Comparison of ENCODE assay signal across 20 cellular contexts in genomic region chr7:701086-701671, GRCh38. TPM values are rescaled to one million over a fixed set of nuclear protein-coding genes. Genes with fewer than 3 reads are reported as not detected.
A peak's percentile ranks its signal among the peaks of the same experiment; 100 is the strongest.
DNase-seq lines count a peak whose midpoint lies in the region; ATAC-seq, FAIRE-seq and TF ChIP-seq lines count a peak whose summit lies in the region.
"Had no signal": no experiment of that assay in that cellular context is flagged by ENCODE, and none has a peak within 500 bp of the region (broad histone marks: within the 10 kb centered on the region; RNA-seq: fewer than 3 reads in every experiment).

No MANE protein-coding gene starts in this region.

- H3K27ac ChIP-seq in CD8-positive, alpha-beta T cell (ENCODE audit: low read depth, low read length) = no peak overlapping the region
- H3K27ac ChIP-seq: BLaER1 treated with 17β-estradiol and CSF1 and Interleukin-3, amounts not matched to agents 10 nM and 100 nM had no signal

- TF ChIP-seq CTCF in CD8-positive, alpha-beta T cell (IDR thresholded peaks at IDR 0.05) = peak; percentile 20
- TF ChIP-seq CTCF in WTC11 (IDR thresholded peaks at IDR 0.05) = no peak
- TF ChIP-seq CTCF in endothelial cell (IDR thresholded peaks at IDR 0.05; ENCODE audit: unreplicated experiment) = no peak

- no peaks in the 10 kb centered on the region for H3K9me3 ChIP-seq in CD8-positive, alpha-beta T cell (ENCODE audit: low read length)
- H3K9me3 ChIP-seq: BE2C, HAP-1 had no signal

- H3K36me3 Mint-ChIP-seq in CD8-positive, alpha-beta T cell = peaks cover 41% of the 10 kb centered on the region
- H3K36me3 Mint-ChIP-seq in WTC11 (peaks cover 20% of the 10 kb centered on the region), endothelial cell (ENCODE audit: low read depth, unreplicated experiment) (peaks cover 4% of the 10 kb centered on the region)
- H3K36me3 Mint-ChIP-seq: CD14-positive monocyte had no signal

- H3K27ac Mint-ChIP-seq in CD8-positive, alpha-beta T cell = no peak overlapping the region
- H3K27ac Mint-ChIP-seq in WTC11 (peak overlapping the region; percentile 11), endothelial cell (ENCODE audit: unreplicated experiment) (peak overlapping the region; percentile 6)
- H3K27ac Mint-ChIP-seq: CD4-positive, alpha-beta T cell had no signal

- peaks cover 12% of the 10 kb centered on the region for H3K4me1 Mint-ChIP-seq in CD8-positive, alpha-beta T cell (ENCODE audit: low read depth)
- peaks cover 4% of the 10 kb centered on the region; the same call in 1 of the 2 replicates for H3K4me1 Mint-ChIP-seq in WTC11
- H3K4me1 Mint-ChIP-seq in endothelial cell (ENCODE audit: unreplicated experiment) = peaks cover 29% of the 10 kb centered on the region

- intact Hi-C loops in CD8-positive, alpha-beta T cell (cut with DNase I, micrococcal nuclease) = no loop called here

- H3K27me3 ChIP-seq in CD8-positive, alpha-beta T cell (ENCODE audit: insufficient read depth, low read length) = no peaks in the 10 kb centered on the region
- H3K27me3 ChIP-seq: BE2C; BLaER1 treated with 17β-estradiol and CSF1 and Interleukin-3, amounts not matched to agents 10 nM and 100 nM had no signal

- CTCF ChIA-PET in CD8-positive, alpha-beta T cell (lab: Charles Lee) = no interaction called here
- CTCF ChIA-PET in WTC11 (lab: Charles Lee) = no interaction called here

- no peaks in the 10 kb centered on the region for H3K4me1 ChIP-seq in CD8-positive, alpha-beta T cell (ENCODE audit: insufficient read depth, low read length)
- H3K4me1 ChIP-seq: BE2C, HAP-1 had no signal

- no peak for FAIRE-seq in GM19239 (lab: Jason Lieb, UNC)
- FAIRE-seq: GM12891, GM18507, H54 had no signal

- peaks cover 10% of the 10 kb centered on the region for H3K9me3 Mint-ChIP-seq in CD8-positive, alpha-beta T cell
- H3K9me3 Mint-ChIP-seq in WTC11 (peaks cover 14% of the 10 kb centered on the region), endothelial cell (ENCODE audit: unreplicated experiment) (no peaks in the 10 kb centered on the region)
- H3K9me3 Mint-ChIP-seq: CD4-positive, alpha-beta T cell had no signal

- H3K36me3 ChIP-seq in CD8-positive, alpha-beta T cell (ENCODE audit: insufficient read depth, low read length) = peaks cover 5% of the 10 kb centered on the region
- H3K36me3 ChIP-seq: BE2C, HAP-1 had no signal

- POLR2A ChIA-PET in CD8-positive, alpha-beta T cell (lab: Charles Lee) = no interaction called here
- POLR2A ChIA-PET in WTC11 (lab: Charles Lee) = no interaction called here

- H3K27me3 Mint-ChIP-seq in CD8-positive, alpha-beta T cell (ENCODE audit: low read depth) = no peaks in the 10 kb centered on the region
- H3K27me3 Mint-ChIP-seq in WTC11 (ENCODE audit: low read depth) = no peaks in the 10 kb centered on the region
- H3K27me3 Mint-ChIP-seq in endothelial cell (ENCODE audit: unreplicated experiment) = peaks cover 2% of the 10 kb centered on the region
- H3K27me3 Mint-ChIP-seq: CD4-positive, alpha-beta T cell had no signal

- no peak overlapping the region for H3K4me3 ChIP-seq in CD8-positive, alpha-beta T cell (ENCODE audit: low read depth, low read length)
- H3K4me3 ChIP-seq: BLaER1 treated with 17β-estradiol and CSF1 and Interleukin-3, amounts not matched to agents 10 nM and 100 nM; HAP-1 had no signal

- DNase-seq in CD8-positive, alpha-beta T cell = no peak
- DNase-seq in WTC11 (ENCODE audit: low spot score) = no peak
- no peak for DNase-seq in endothelial cell (ENCODE audit: low spot score)
- DNase-seq in GM19239 (ENCODE audit: insufficient read length, low spot score) = no peak
- no peak for DNase-seq in occipital lobe (lab: John Stamatoyannopoulos, UW)
- no peak for DNase-seq in left lobe of liver (ENCODE audit: low spot score)
- DNase-seq: BE2C; Calu3; CD4-positive, alpha-beta T cell; COR-L47; DMS53; DMS79 treated with DMSO at 0.1 percent for 48 hours; GF-D8; GOT3 had no signal

- H3K4me3 Mint-ChIP-seq in CD8-positive, alpha-beta T cell = no peak overlapping the region
- H3K4me3 Mint-ChIP-seq in WTC11 (no peak overlapping the region), endothelial cell (ENCODE audit: unreplicated experiment) (no peak overlapping the region)
- H3K4me3 Mint-ChIP-seq: CD14-positive monocyte; CD4-positive, alpha-beta T cell had no signal

- ATAC-seq in CD8-positive, alpha-beta T cell = no peak
- ATAC-seq in WTC11 (no peak), left lobe of liver (no peak)

TF ChIP-seq in WTC11, 78 proteins besides CTCF, POLR2A, EP300 and RAD21:
- TF ChIP-seq TP53 (CRISPR knock-in tag; IDR thresholded peaks at IDR 0.05) (no peak), ZNF263 (CRISPR knock-in tag; IDR thresholded peaks at IDR 0.05; ENCODE audit: low read depth) (no peak), NFYB (CRISPR knock-in tag; conservative IDR thresholded peaks at IDR 0.05; ENCODE audit: low read depth) (no peak), ETV6 (CRISPR knock-in tag; IDR thresholded peaks at IDR 0.05) (no peak), ZNF671 (CRISPR knock-in tag; IDR thresholded peaks at IDR 0.05) (no peak), SMAD3 (CRISPR knock-in tag; IDR thresholded peaks at IDR 0.05; ENCODE audit: borderline replicate concordance) (no peak), ZNF138 (CRISPR knock-in tag; conservative IDR thresholded peaks at IDR 0.05) (no peak), FOXJ3 (CRISPR knock-in tag; IDR thresholded peaks at IDR 0.05; ENCODE audit: borderline replicate concordance) (no peak), NFATC4 (CRISPR knock-in tag; IDR thresholded peaks at IDR 0.05) (no peak), FOXP1 (CRISPR knock-in tag; IDR thresholded peaks at IDR 0.05; ENCODE audit: borderline replicate concordance) (no peak), CDX4 (CRISPR knock-in tag; IDR thresholded peaks at IDR 0.05; ENCODE audit: borderline replicate concordance) (no peak), ZNF423 (CRISPR knock-in tag; IDR thresholded peaks at IDR 0.05) (no peak), USF1 (CRISPR knock-in tag; IDR thresholded peaks at IDR 0.05) (no peak), ELF4 (CRISPR knock-in tag; IDR thresholded peaks at IDR 0.05; ENCODE audit: low read depth) (no peak), MAX (CRISPR knock-in tag; IDR thresholded peaks at IDR 0.05) (no peak), ZNF396 (CRISPR knock-in tag; IDR thresholded peaks at IDR 0.05; ENCODE audit: borderline replicate concordance) (no peak), GABPB1 (CRISPR knock-in tag; IDR thresholded peaks at IDR 0.05) (no peak)

RNA-seq across cellular contexts. Expression of gene DNAAF5, which starts 25.3 kb away (rescaled TPM):
- 1 to 10 TPM; 4.3 to 4.9 TPM for total RNA-seq in CD8-positive, alpha-beta T cell
- 55.5 to 62.2 TPM (median 56.0 TPM) in 3 replicates for total RNA-seq in WTC11 (2021)
- 30.7 TPM for total RNA-seq in endothelial cell (ENCODE audit: unreplicated experiment)
- 7.0 TPM for total RNA-seq in occipital lobe
- total RNA-seq in left lobe of liver = 10.0 TPM

RNA-seq across cellular contexts. Expression of gene PRKAR1B, which starts 25.9 kb away (rescaled TPM):
- 10 to 100 TPM; 16.6 to 20.2 TPM for total RNA-seq in CD8-positive, alpha-beta T cell
- total RNA-seq in WTC11 (2021) (40.8 to 44.1 TPM (median 43.6 TPM) in 3 replicates), endothelial cell (ENCODE audit: unreplicated experiment) (21.7 TPM), occipital lobe (81.9 TPM), left lobe of liver (7.0 TPM)
